1 cellular context compared by ENCODE assay signal in genomic region chr20:49595811-49596545, GRCh38.
TF ChIP-seq lines count a peak whose summit lies in the region.

No MANE protein-coding gene starts in this region.

TF ChIP-seq in HepG2, 621 proteins besides CTCF, POLR2A, EP300 and RAD21 (continued from another document and continues in another):
- TF ChIP-seq SNAPC4 (CRISPR knock-in tag; IDR thresholded peaks at IDR 0.05) = no peak
- no peak for TF ChIP-seq ZNF205 (CRISPR knock-in tag; IDR thresholded peaks at IDR 0.05)
- TF ChIP-seq ELF1 (CRISPR knock-in tag; IDR thresholded peaks at IDR 0.05) = no peak
- TF ChIP-seq PPARG (CRISPR knock-in tag; conservative IDR thresholded peaks at IDR 0.05) = no peak
- TF ChIP-seq ZNF616 (CRISPR knock-in tag; IDR thresholded peaks at IDR 0.05; ENCODE audit: low read depth) = 0 out of 2 replicates have a peak, but pooled peaks have one; percentile 20
- TF ChIP-seq CREBL2 (CRISPR knock-in tag; IDR thresholded peaks at IDR 0.05; ENCODE audit: borderline replicate concordance) = no peak
- TF ChIP-seq CCDC6 (CRISPR knock-in tag; IDR thresholded peaks at IDR 0.05) = no peak
- no peak for TF ChIP-seq DMTF1 (CRISPR knock-in tag; IDR thresholded peaks at IDR 0.05)
- no peak for TF ChIP-seq TCF12 (IDR thresholded peaks at IDR 0.05)
- TF ChIP-seq TCF12 (CRISPR knock-in tag; IDR thresholded peaks at IDR 0.05) = no peak
- no peak for TF ChIP-seq POGZ (CRISPR knock-in tag; IDR thresholded peaks at IDR 0.05)
- TF ChIP-seq ZNF883 (CRISPR knock-in tag; IDR thresholded peaks at IDR 0.05; ENCODE audit: not compliant biosample characterization) = no peak
- no peak for TF ChIP-seq MTF2 (CRISPR knock-in tag; IDR thresholded peaks at IDR 0.05; ENCODE audit: borderline replicate concordance)
- TF ChIP-seq NFATC3 (CRISPR knock-in tag; IDR thresholded peaks at IDR 0.05) = no peak
- TF ChIP-seq ATF2 (CRISPR knock-in tag; IDR thresholded peaks at IDR 0.05) = no peak
- TF ChIP-seq ZNF468 (CRISPR knock-in tag; IDR thresholded peaks at IDR 0.05) = no peak
- 0 out of 2 replicates have a peak, but pooled peaks have one; percentile 8 for TF ChIP-seq USF2 (IDR thresholded peaks at IDR 0.05; ENCODE audit: low read depth, low read length)
- peak; percentile 44; the same call in 1 of the 2 replicates for TF ChIP-seq USF2 (CRISPR knock-in tag; IDR thresholded peaks at IDR 0.05; ENCODE audit: borderline replicate concordance)
- no peak for TF ChIP-seq BRF2 (CRISPR knock-in tag; IDR thresholded peaks at IDR 0.05)
- no peak for TF ChIP-seq BCL6 (CRISPR knock-in tag; IDR thresholded peaks at IDR 0.05)
- TF ChIP-seq ZNF784 (CRISPR knock-in tag; IDR thresholded peaks at IDR 0.05; ENCODE audit: borderline replicate concordance) = no peak
- TF ChIP-seq ZNF577 (CRISPR knock-in tag; IDR thresholded peaks at IDR 0.05; ENCODE audit: borderline replicate concordance, low read depth) = no peak
- no peak for TF ChIP-seq HOMEZ (CRISPR knock-in tag; IDR thresholded peaks at IDR 0.05; ENCODE audit: low read depth)
- 0 out of 2 replicates have a peak, but pooled peaks have one; percentile 6 for TF ChIP-seq ZNF644 (CRISPR knock-in tag; IDR thresholded peaks at IDR 0.05; ENCODE audit: low read depth)
- TF ChIP-seq ZNF761 (CRISPR knock-in tag; conservative IDR thresholded peaks at IDR 0.05) = no peak
- TF ChIP-seq GATAD2A (CRISPR knock-in tag; IDR thresholded peaks at IDR 0.05) = peak; percentile 19; the same call in 1 of the 2 replicates
- no peak for TF ChIP-seq TCF7L2 (IDR thresholded peaks at IDR 0.05; ENCODE audit: low read depth, low read length)
- TF ChIP-seq ARNT2 (CRISPR knock-in tag; IDR thresholded peaks at IDR 0.05; ENCODE audit: low read depth) = no peak
- no peak for TF ChIP-seq GLI4 (CRISPR knock-in tag; IDR thresholded peaks at IDR 0.05; ENCODE audit: borderline replicate concordance)
- TF ChIP-seq HHEX (CRISPR knock-in tag; IDR thresholded peaks at IDR 0.05) = no peak
- no peak for TF ChIP-seq E2F2 (CRISPR knock-in tag; IDR thresholded peaks at IDR 0.05; ENCODE audit: borderline replicate concordance)
- TF ChIP-seq WIZ (CRISPR knock-in tag; IDR thresholded peaks at IDR 0.05) = no peak
- no peak for TF ChIP-seq ZSCAN20 (CRISPR knock-in tag; IDR thresholded peaks at IDR 0.05; ENCODE audit: borderline replicate concordance)
- 0 out of 2 replicates have a peak, but pooled peaks have one; percentile 29 for TF ChIP-seq HNRNPL (IDR thresholded peaks at IDR 0.05; ENCODE audit: low read depth, low read length)
- TF ChIP-seq KAT2B (IDR thresholded peaks at IDR 0.05; ENCODE audit: borderline replicate concordance, low read depth, low read length) = no peak
- no peak for TF ChIP-seq ZBTB49 (CRISPR knock-in tag; IDR thresholded peaks at IDR 0.05; ENCODE audit: borderline replicate concordance)
- TF ChIP-seq ZMYM3 (CRISPR knock-in tag; IDR thresholded peaks at IDR 0.05) = no peak
- TF ChIP-seq ZNF431 (CRISPR knock-in tag; IDR thresholded peaks at IDR 0.05; ENCODE audit: borderline replicate concordance, low read depth) = no peak
- TF ChIP-seq ZNF781 (CRISPR knock-in tag; IDR thresholded peaks at IDR 0.05; ENCODE audit: borderline replicate concordance, not compliant biosample characterization) = no peak
- TF ChIP-seq YY1 (IDR thresholded peaks at IDR 0.05; ENCODE audit: insufficient read depth, insufficient replicate concordance, low read depth, low read length) = no peak
- no peak for TF ChIP-seq ATF7 (IDR thresholded peaks at IDR 0.05)
- no peak for TF ChIP-seq ATF7 (CRISPR knock-in tag; IDR thresholded peaks at IDR 0.05)
- TF ChIP-seq BATF2 (CRISPR knock-in tag; IDR thresholded peaks at IDR 0.05) = no peak
- TF ChIP-seq KLF13 (CRISPR knock-in tag; IDR thresholded peaks at IDR 0.05) = no peak
